In genomic region chr4:4852591-4853362, GRCh38 we compare ENCODE assay signal across 8 cellular contexts. TPM values are rescaled to one million over a fixed set of nuclear protein-coding genes. Genes with fewer than 3 reads are reported as not detected.
DNase-seq lines count a peak whose midpoint lies in the region; ATAC-seq and TF ChIP-seq lines count a peak whose summit lies in the region.

No MANE protein-coding gene starts in this region.

- H3K4me3 ChIP-seq in right atrium auricular region (peak overlapping the region; percentile 16 to 44), retinal pigment epithelial cell (ENCODE audit: low read length) (peak overlapping the region; percentile 23)

- no peaks in the 10 kb centered on the region for H3K36me3 ChIP-seq in right atrium auricular region

- H3K4me1 Mint-ChIP-seq in activated T-helper 1 cell treated with anti-CD3 and anti-CD28 coated beads, Interleukin-12 subunit alpha, Interleukin-12 subunit beta, Interleukin-2, Interleukin-4 antibody, amounts not matched to agents 30 ng/mL and 10 ng/mL and 1 ng/mL, durations not matched to agents 14 hours and 24 hours and 36 hours (ENCODE audit: low read depth) = peaks cover 11% of the 10 kb centered on the region

- ATAC-seq in HG02973 (IDR thresholded peaks at IDR 0.05; ENCODE audit: unreplicated experiment) = peak; percentile 48
- ATAC-seq in HG03469 (IDR thresholded peaks at IDR 0.05; ENCODE audit: unreplicated experiment) = no peak

- TF ChIP-seq CTCF in GM13977 (IDR thresholded peaks at IDR 0.05; ENCODE audit: extremely low read depth, insufficient read depth, missing control alignments) (no peak), right atrium auricular region (IDR thresholded peaks at IDR 0.05) (no peak), retinal pigment epithelial cell (conservative IDR thresholded peaks at IDR 0.05; ENCODE audit: low read depth, low read length) (peak; percentile 14)

- peaks cover 46% of the 10 kb centered on the region for H3K27me3 Mint-ChIP-seq in activated T-helper 1 cell treated with anti-CD3 and anti-CD28 coated beads, Interleukin-12 subunit alpha, Interleukin-12 subunit beta, Interleukin-2, Interleukin-4 antibody, amounts not matched to agents 30 ng/mL and 10 ng/mL and 1 ng/mL, durations not matched to agents 14 hours and 24 hours and 36 hours (ENCODE audit: insufficient read depth)

- no peaks in the 10 kb centered on the region for H3K36me3 Mint-ChIP-seq in activated T-helper 1 cell treated with anti-CD3 and anti-CD28 coated beads, Interleukin-12 subunit alpha, Interleukin-12 subunit beta, Interleukin-2, Interleukin-4 antibody, amounts not matched to agents 30 ng/mL and 10 ng/mL and 1 ng/mL, durations not matched to agents 14 hours and 24 hours and 36 hours (ENCODE audit: low read depth)

- peak overlapping the region; percentile 31 for H3K27ac Mint-ChIP-seq in activated T-helper 1 cell treated with anti-CD3 and anti-CD28 coated beads, Interleukin-12 subunit alpha, Interleukin-12 subunit beta, Interleukin-2, Interleukin-4 antibody, amounts not matched to agents 30 ng/mL and 10 ng/mL and 1 ng/mL, durations not matched to agents 14 hours and 24 hours and 36 hours

- in situ Hi-C loops in GM13977 (cut with MboI; ENCODE audit: low pct_unique_long_range_greater_than_20kb, low sequenced_read_pairs, unreplicated experiment) = loop anchor here (10.0 kb wide), 1 partner anchor 358 kb away; no protein-coding TSS in a partner anchor

- H3K27me3 ChIP-seq in right atrium auricular region = peaks cover 40 to 41% of the 10 kb centered on the region in 2 donors

- no peaks in the 10 kb centered on the region for H3K9me3 Mint-ChIP-seq in activated T-helper 1 cell treated with anti-CD3 and anti-CD28 coated beads, Interleukin-12 subunit alpha, Interleukin-12 subunit beta, Interleukin-2, Interleukin-4 antibody, amounts not matched to agents 30 ng/mL and 10 ng/mL and 1 ng/mL, durations not matched to agents 14 hours and 24 hours and 36 hours

- peaks cover 0 to 43% of the 10 kb centered on the region in 2 donors for H3K4me1 ChIP-seq in right atrium auricular region

- H3K4me3 Mint-ChIP-seq in activated T-helper 1 cell treated with anti-CD3 and anti-CD28 coated beads, Interleukin-12 subunit alpha, Interleukin-12 subunit beta, Interleukin-2, Interleukin-4 antibody, amounts not matched to agents 30 ng/mL and 10 ng/mL and 1 ng/mL, durations not matched to agents 14 hours and 24 hours and 36 hours = peak overlapping the region; percentile 77

- peak; percentile 50 for DNase-seq in GM13977 (ENCODE audit: low spot score)
- no peak for DNase-seq in activated T-helper 1 cell treated with anti-CD3 and anti-CD28 coated beads, Interleukin-12 subunit alpha, Interleukin-12 subunit beta, Interleukin-2, Interleukin-4 antibody, amounts not matched to agents 30 ng/mL and 10 ng/mL and 1 ng/mL, durations not matched to agents 14 hours and 24 hours and 36 hours (ENCODE audit: low spot score)
- DNase-seq in right atrium auricular region (ENCODE audit: low spot score) = no peak
- no peak for DNase-seq in retinal pigment epithelial cell (ENCODE audit: low read depth)
- DNase-seq in GDM1 (lab: John Stamatoyannopoulos, UW) = no peak
- no peak for DNase-seq in effector CD8-positive, alpha-beta T cell (lab: John Stamatoyannopoulos, UW)

- peak overlapping the region in 1 of 2 donors; percentile 39 for H3K27ac ChIP-seq in right atrium auricular region

- H3K9me3 ChIP-seq in right atrium auricular region = no peaks in the 10 kb centered on the region

- intact Hi-C loops in activated T-helper 1 cell treated with anti-CD3 and anti-CD28 coated beads, Interleukin-12 subunit alpha, Interleukin-12 subunit beta, Interleukin-2, Interleukin-4 antibody, amounts not matched to agents 30 ng/mL and 10 ng/mL and 1 ng/mL, durations not matched to agents 14 hours and 24 hours and 36 hours (cut with micrococcal nuclease) = loop anchor here (1.0 kb wide), 1 partner anchor 364 kb away; no protein-coding TSS in a partner anchor

RNA-seq across cellular contexts. Expression of gene MSX1, which starts 6.7 kb away (rescaled TPM):
- not detected in 2 replicates for total RNA-seq in activated T-helper 1 cell treated with anti-CD3 and anti-CD28 coated beads, Interleukin-12 subunit alpha, Interleukin-12 subunit beta, Interleukin-2, Interleukin-4 antibody, amounts not matched to agents 30 ng/mL and 10 ng/mL and 1 ng/mL, durations not matched to agents 14 hours and 24 hours and 36 hours
- total RNA-seq in right atrium auricular region = 1 to 10 TPM; 1.4 to 2.9 TPM
